ENCODE assay signal across 1 cellular context in the genomic region with DNA sequence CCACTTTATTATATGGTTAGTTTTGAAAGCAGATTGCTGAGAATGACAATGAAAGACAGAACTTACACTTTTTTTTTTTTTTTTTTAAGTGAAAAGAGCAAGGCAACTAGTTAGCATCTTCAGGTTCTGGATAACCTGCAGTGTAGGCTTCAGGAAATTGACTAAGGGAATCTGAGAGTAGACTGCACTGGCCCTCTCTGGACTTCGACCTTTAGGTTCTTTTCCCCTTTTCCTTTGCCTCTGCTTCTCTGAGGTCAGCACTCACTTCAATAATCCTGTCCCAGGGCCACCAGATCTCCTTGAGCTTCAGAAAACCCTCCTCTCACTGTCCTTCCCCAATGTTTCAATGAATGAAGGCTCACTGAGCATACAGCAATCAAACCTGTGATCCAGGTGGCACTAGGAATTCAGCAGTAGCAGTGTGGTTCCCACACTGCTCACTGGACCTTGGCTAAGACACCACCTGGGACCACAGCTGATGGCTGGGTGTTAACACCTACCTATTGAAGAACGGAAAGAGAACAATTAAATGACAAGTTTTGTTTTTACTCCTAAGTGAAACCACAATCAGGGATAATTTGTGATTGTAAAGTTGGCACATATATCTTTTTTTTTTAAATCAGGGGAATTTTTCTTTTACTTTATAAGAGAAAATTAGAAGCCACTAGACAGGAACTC.
A peak's percentile ranks its signal among the peaks of the same experiment; 100 is the strongest.
TF ChIP-seq lines count a peak whose summit lies in the region.

No MANE protein-coding gene starts in this region.

TF ChIP-seq in GM12878, 131 proteins besides CTCF, POLR2A, EP300 and RAD21 (continued from another document):
- no peak for TF ChIP-seq MXI1 (IDR thresholded peaks at IDR 0.05; ENCODE audit: low read depth, low read length)
- no peak for TF ChIP-seq NFXL1 (IDR thresholded peaks at IDR 0.05; ENCODE audit: borderline replicate concordance)
- TF ChIP-seq JUNB (IDR thresholded peaks at IDR 0.05) = peak; percentile 56; the same call in 1 of the 2 replicates
- TF ChIP-seq BMI1 (IDR thresholded peaks at IDR 0.05; ENCODE audit: borderline replicate concordance) = peak; percentile 78; the same call in 1 of the 2 replicates
- TF ChIP-seq HDGF (IDR thresholded peaks at IDR 0.05) = no peak
- peak; percentile 85; the same call in 1 of the 2 replicates for TF ChIP-seq NBN (IDR thresholded peaks at IDR 0.05)
- TF ChIP-seq BCL11A (IDR thresholded peaks at IDR 0.05; ENCODE audit: low read depth, low read length) = peak; percentile 83
- no peak for TF ChIP-seq CREM (IDR thresholded peaks at IDR 0.05; ENCODE audit: low read depth)
- TF ChIP-seq SPI1 (IDR thresholded peaks at IDR 0.05; ENCODE audit: borderline replicate concordance, insufficient read depth, low read depth, low read length) = no peak
- no peak for TF ChIP-seq EGR1 (IDR thresholded peaks at IDR 0.05; ENCODE audit: borderline replicate concordance in 1 of 2, low read depth in 2 of 2, low read length in 2 of 2)
- no peak for TF ChIP-seq ZNF622 (IDR thresholded peaks at IDR 0.05)
- no peak for TF ChIP-seq SIX5 (IDR thresholded peaks at IDR 0.05; ENCODE audit: low read depth, low read length, severe bottlenecking)
- TF ChIP-seq YY1 (IDR thresholded peaks at IDR 0.05; ENCODE audit: low read depth, low read length) = no peak
- peak; percentile 99 for TF ChIP-seq MTA2 (IDR thresholded peaks at IDR 0.05; ENCODE audit: low read depth)
- TF ChIP-seq MYB (IDR thresholded peaks at IDR 0.05; ENCODE audit: borderline replicate concordance, low read depth, low read length) = no peak
- TF ChIP-seq NFIC (IDR thresholded peaks at IDR 0.05; ENCODE audit: low read depth, low read length) = no peak
- TF ChIP-seq SMAD1 (IDR thresholded peaks at IDR 0.05; ENCODE audit: low read depth, partially characterized antibody) = peak; percentile 95
- peak; percentile 94 for TF ChIP-seq RELB (IDR thresholded peaks at IDR 0.05; ENCODE audit: low read depth)
- no peak for TF ChIP-seq ZBTB4 (CRISPR knock-in tag; IDR thresholded peaks at IDR 0.05)
- peak; percentile 38; the same call in 1 of the 2 replicates for TF ChIP-seq MEF2A (IDR thresholded peaks at IDR 0.05; ENCODE audit: insufficient read depth, low read depth, low read length)
- no peak for TF ChIP-seq SUPT20H (IDR thresholded peaks at IDR 0.05; ENCODE audit: borderline replicate concordance, control insufficient read depth, low read depth, low read length)
- TF ChIP-seq PAX8 (IDR thresholded peaks at IDR 0.05) = no peak
- no peak for TF ChIP-seq ZNF207 (IDR thresholded peaks at IDR 0.05; ENCODE audit: borderline replicate concordance)
- TF ChIP-seq PBX3 (IDR thresholded peaks at IDR 0.05; ENCODE audit: insufficient replicate concordance, low read depth, low read length) = no peak
- TF ChIP-seq KLF5 (IDR thresholded peaks at IDR 0.05; ENCODE audit: partially characterized antibody) = no peak
- no peak for TF ChIP-seq YBX1 (IDR thresholded peaks at IDR 0.05)
- TF ChIP-seq POLR2AphosphoS2 (IDR thresholded peaks at IDR 0.05; ENCODE audit: low read depth, low read length) = no peak
- no peak for TF ChIP-seq USF2 (IDR thresholded peaks at IDR 0.05; ENCODE audit: borderline replicate concordance, low read depth, low read length)
